1 cellular context compared by ENCODE assay signal in genomic region chr2:219557791-219558785, GRCh38.
TF ChIP-seq lines count a peak whose summit lies in the region.

No MANE protein-coding gene starts in this region.

TF ChIP-seq in HepG2, 621 proteins besides CTCF, POLR2A, EP300 and RAD21:
- TF ChIP-seq ZFP91 (CRISPR knock-in tag; IDR thresholded peaks at IDR 0.05; ENCODE audit: borderline replicate concordance) (0 out of 2 replicates have a peak, but pooled peaks have one; percentile 22), ZNF484 (CRISPR knock-in tag; IDR thresholded peaks at IDR 0.05; ENCODE audit: borderline replicate concordance, low read depth) (no peak), ZBTB21 (CRISPR knock-in tag; IDR thresholded peaks at IDR 0.05) (no peak), LBX2 (CRISPR knock-in tag; IDR thresholded peaks at IDR 0.05; ENCODE audit: borderline replicate concordance) (no peak), AGO2 (optimal IDR thresholded peaks at IDR 0.05; ENCODE audit: low read depth, low read length) (peak; percentile 59), SIX4 (CRISPR knock-in tag; IDR thresholded peaks at IDR 0.05) (no peak), ZEB1 (IDR thresholded peaks at IDR 0.05; ENCODE audit: insufficient replicate concordance, low read depth) (no peak), RBFOX2 (IDR thresholded peaks at IDR 0.05; ENCODE audit: low read depth, low read length) (0 out of 2 replicates have a peak, but pooled peaks have one; percentile 8), ZNF10 (CRISPR knock-in tag; IDR thresholded peaks at IDR 0.05; ENCODE audit: borderline replicate concordance, low read depth) (no peak), ZNF232 (CRISPR knock-in tag; IDR thresholded peaks at IDR 0.05; ENCODE audit: borderline replicate concordance) (no peak), JUN (CRISPR knock-in tag; IDR thresholded peaks at IDR 0.05) (no peak), JDP2 (CRISPR knock-in tag; IDR thresholded peaks at IDR 0.05; ENCODE audit: borderline replicate concordance) (no peak), HOXD1 (CRISPR knock-in tag; IDR thresholded peaks at IDR 0.05) (no peak), YEATS2 (CRISPR knock-in tag; IDR thresholded peaks at IDR 0.05; ENCODE audit: borderline replicate concordance) (no peak), EZH2 (conservative IDR thresholded peaks at IDR 0.05; ENCODE audit: low read depth, low read length) (no peak), NCOA2 (CRISPR knock-in tag; IDR thresholded peaks at IDR 0.05) (no peak)
